Comparison of ENCODE assay signal across 35 cellular contexts in the genomic region with DNA sequence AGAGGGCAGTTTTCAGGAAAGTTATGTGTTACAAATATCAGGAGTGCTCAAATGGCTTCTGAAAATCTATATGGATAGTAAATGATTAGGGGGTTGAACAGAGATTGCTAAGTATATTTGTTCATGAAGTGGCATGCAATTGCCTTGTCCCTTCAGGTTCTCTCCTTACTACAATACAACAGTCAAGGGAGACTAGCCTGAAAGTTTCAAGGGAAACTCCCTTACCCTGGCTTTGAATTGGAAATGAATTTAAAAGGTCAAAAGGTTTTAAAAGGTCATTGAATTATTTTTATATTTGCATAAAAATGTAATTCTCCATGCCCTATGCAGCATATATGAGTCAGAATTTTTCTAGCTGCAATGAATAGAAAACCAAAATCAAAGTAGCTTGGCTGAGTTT.
"Had no signal": no experiment of that assay in that cellular context is flagged by ENCODE, and none has a peak within 500 bp of the region (broad histone marks: within the 10 kb centered on the region; RNA-seq: fewer than 3 reads in every experiment).

No MANE protein-coding gene starts in this region.

- H3K4me1 Mint-ChIP-seq: activated B cell treated with CpG ODN at 0.5 μM for 24 hours; activated CD4-positive, alpha-beta T cell treated with anti-CD3 and anti-CD28 coated beads, Interleukin-2, amount 10 ng/mL, durations not matched to agents 24 days and 14 days; activated CD8-positive, alpha-beta memory T cell treated with anti-CD3 and anti-CD28 coated beads, Interleukin-2, amount 10 ng/mL, durations not matched to agents 7 days and 5 days; activated naive CD8-positive, alpha-beta T cell treated with anti-CD3 and anti-CD28 coated beads for 36 hours had no signal

- DNase-seq: activated B cell treated with CpG ODN at 0.5 μM for 24 hours; activated CD4-positive, alpha-beta memory T cell treated with anti-CD3 and anti-CD28 coated beads for 36 hours; activated CD4-positive, alpha-beta T cell treated with anti-CD3 and anti-CD28 coated beads for 4 hours; activated CD4-positive, alpha-beta T cell treated with anti-CD3 and anti-CD28 coated beads, Interleukin-2, amount 10 ng/mL, durations not matched to agents 24 days and 14 days; activated CD4-positive, alpha-beta T cell treated with anti-CD3 and anti-CD28 coated beads, Interleukin-2, amount 50 U/mL, for 1 hour; activated CD4-positive, alpha-beta T cell treated with anti-CD3 and anti-CD28 coated beads, Interleukin-2, amount 50 U/mL, for 4 hours; activated CD4-positive, CD25-positive, alpha-beta regulatory T cell treated with anti-CD3 and anti-CD28 coated beads, Interleukin-2, amount 50 U/mL, for 72 hours; activated CD8-positive, alpha-beta memory T cell treated with anti-CD3 and anti-CD28 coated beads for 24 hours; activated CD8-positive, alpha-beta memory T cell treated with anti-CD3 and anti-CD28 coated beads, Interleukin-2, amount 10 ng/mL, durations not matched to agents 7 days and 5 days; activated CD8-positive, alpha-beta memory T cell treated with anti-CD3 and anti-CD28 coated beads, Interleukin-2, amount 50 U/mL, for 48 hours; activated CD8-positive, alpha-beta T cell treated with anti-CD3 and anti-CD28 coated beads, Interleukin-2, amount 10 ng/mL, durations not matched to agents 7 days and 5 days; activated effector memory CD4-positive, alpha-beta T cell treated with anti-CD3 and anti-CD28 coated beads, Interleukin-2, amount 50 U/mL, for 16 hours; activated gamma-delta T cell treated with Interleukin-2 at 50 U/mL for 16 hours; activated naive CD4-positive, alpha-beta T cell; activated naive CD4-positive, alpha-beta T cell treated with anti-CD3 and anti-CD28 coated beads for 36 hours; activated naive CD4-positive, alpha-beta T cell treated with anti-CD3 and anti-CD28 coated beads, Interleukin-2, amount 50 U/mL, for 16 hours; activated naive CD8-positive, alpha-beta T cell treated with anti-CD3 and anti-CD28 coated beads for 36 hours; activated T-cell treated with anti-CD3 and anti-CD28 coated beads, Interleukin-2, amount 50 U/mL, for 24 hours; activated T-cell treated with anti-CD3 and anti-CD28 coated beads, Interleukin-2, amount 50 U/mL, for 48 hours; adrenal gland; amniotic stem cell; aorta; body of pancreas; brain microvascular endothelial cell; central memory CD4-positive, alpha-beta T cell; T-helper 2 cell; T-helper 9 cell had no signal

- H3K36me3 Mint-ChIP-seq: activated CD4-positive, alpha-beta memory T cell treated with anti-CD3 and anti-CD28 coated beads for 36 hours; activated CD8-positive, alpha-beta memory T cell treated with anti-CD3 and anti-CD28 coated beads, Interleukin-2, amount 10 ng/mL, durations not matched to agents 7 days and 5 days; activated naive CD8-positive, alpha-beta T cell treated with anti-CD3 and anti-CD28 coated beads for 36 hours had no signal

- H3K4me1 ChIP-seq: adrenal gland, body of pancreas, breast epithelium had no signal

- H3K36me3 ChIP-seq: adrenal gland, brain microvascular endothelial cell, breast epithelium had no signal

- FAIRE-seq: astrocyte, colon, TTC549 had no signal

- H3K27me3 ChIP-seq: adrenal gland, body of pancreas, brain microvascular endothelial cell, breast epithelium had no signal

- H3K27ac ChIP-seq: adrenal gland, body of pancreas, brain microvascular endothelial cell, breast epithelium, VCaP had no signal

- H3K9me3 ChIP-seq: adrenal gland, body of pancreas had no signal

- H3K4me3 ChIP-seq: adrenal gland, body of pancreas, breast epithelium had no signal

- ATAC-seq: activated CD8-positive, alpha-beta memory T cell treated with anti-CD3 and anti-CD28 coated beads, Interleukin-2, amount 10 ng/mL, durations not matched to agents 7 days and 5 days; activated CD8-positive, alpha-beta T cell treated with anti-CD3 and anti-CD28 coated beads, Interleukin-2, amount 10 ng/mL, durations not matched to agents 7 days and 5 days; activated naive CD4-positive, alpha-beta T cell treated with anti-CD3 and anti-CD28 coated beads, Interleukin-2, amount 50 U/mL, for 72 hours; body of pancreas had no signal

- H3K4me3 Mint-ChIP-seq: activated B cell treated with CpG ODN at 0.5 μM for 24 hours; activated CD4-positive, alpha-beta memory T cell treated with anti-CD3 and anti-CD28 coated beads for 36 hours; activated CD4-positive, alpha-beta T cell treated with anti-CD3 and anti-CD28 coated beads, Interleukin-2, amount 10 ng/mL, durations not matched to agents 24 days and 14 days; activated CD8-positive, alpha-beta memory T cell treated with anti-CD3 and anti-CD28 coated beads, Interleukin-2, amount 10 ng/mL, durations not matched to agents 7 days and 5 days; activated CD8-positive, alpha-beta T cell treated with anti-CD3 and anti-CD28 coated beads, Interleukin-2, amount 10 ng/mL, durations not matched to agents 7 days and 5 days; activated naive CD4-positive, alpha-beta T cell treated with anti-CD3 and anti-CD28 coated beads for 36 hours; activated naive CD8-positive, alpha-beta T cell treated with anti-CD3 and anti-CD28 coated beads for 36 hours; activated T-cell treated with anti-CD3 and anti-CD28 coated beads, Interleukin-2, amount 50 U/mL, for 24 hours; T-helper 1 cell treated with Interleukin-12 subunit alpha and Interleukin-12 subunit beta and Interleukin-4 antibody, amounts not matched to agents 30 μg/mL and 1 μg/mL, for 36 hours; T-helper 2 cell treated with Interferon-gamma antibody and Interleukin-4, amounts not matched to agents 5 μg/mL and 100 μg/mL, for 36 hours had no signal

- H3K27ac Mint-ChIP-seq: activated B cell treated with CpG ODN at 0.5 μM for 24 hours; activated CD4-positive, alpha-beta memory T cell treated with anti-CD3 and anti-CD28 coated beads for 36 hours; activated CD4-positive, alpha-beta T cell treated with anti-CD3 and anti-CD28 coated beads, Interleukin-2, amount 10 ng/mL, durations not matched to agents 24 days and 14 days; activated CD8-positive, alpha-beta memory T cell treated with anti-CD3 and anti-CD28 coated beads, Interleukin-2, amount 10 ng/mL, durations not matched to agents 7 days and 5 days; activated CD8-positive, alpha-beta T cell treated with anti-CD3 and anti-CD28 coated beads, Interleukin-2, amount 10 ng/mL, durations not matched to agents 7 days and 5 days; activated naive CD4-positive, alpha-beta T cell treated with anti-CD3 and anti-CD28 coated beads for 36 hours; activated naive CD4-positive, alpha-beta T cell treated with anti-CD3 and anti-CD28 coated beads, Interleukin-2, amount 50 U/mL, for 72 hours; activated naive CD8-positive, alpha-beta T cell treated with anti-CD3 and anti-CD28 coated beads for 36 hours; activated T-cell treated with anti-CD3 and anti-CD28 coated beads, Interleukin-2, amount 50 U/mL, for 24 hours; T-helper 1 cell treated with Interleukin-12 subunit alpha and Interleukin-12 subunit beta and Interleukin-4 antibody, amounts not matched to agents 30 μg/mL and 1 μg/mL, for 36 hours; T-helper 2 cell treated with Interferon-gamma antibody and Interleukin-4, amounts not matched to agents 5 μg/mL and 100 μg/mL, for 36 hours had no signal

- H3K27me3 Mint-ChIP-seq: activated B cell treated with CpG ODN at 0.5 μM for 24 hours; activated CD4-positive, alpha-beta memory T cell treated with anti-CD3 and anti-CD28 coated beads for 36 hours; activated CD4-positive, alpha-beta T cell treated with anti-CD3 and anti-CD28 coated beads, Interleukin-2, amount 10 ng/mL, durations not matched to agents 24 days and 14 days; activated CD8-positive, alpha-beta memory T cell treated with anti-CD3 and anti-CD28 coated beads, Interleukin-2, amount 10 ng/mL, durations not matched to agents 7 days and 5 days; activated naive CD8-positive, alpha-beta T cell treated with anti-CD3 and anti-CD28 coated beads for 36 hours; activated T-cell treated with anti-CD3 and anti-CD28 coated beads, Interleukin-2, amount 50 U/mL, for 24 hours had no signal
